8 cellular contexts compared by ENCODE assay signal in the genomic region with DNA sequence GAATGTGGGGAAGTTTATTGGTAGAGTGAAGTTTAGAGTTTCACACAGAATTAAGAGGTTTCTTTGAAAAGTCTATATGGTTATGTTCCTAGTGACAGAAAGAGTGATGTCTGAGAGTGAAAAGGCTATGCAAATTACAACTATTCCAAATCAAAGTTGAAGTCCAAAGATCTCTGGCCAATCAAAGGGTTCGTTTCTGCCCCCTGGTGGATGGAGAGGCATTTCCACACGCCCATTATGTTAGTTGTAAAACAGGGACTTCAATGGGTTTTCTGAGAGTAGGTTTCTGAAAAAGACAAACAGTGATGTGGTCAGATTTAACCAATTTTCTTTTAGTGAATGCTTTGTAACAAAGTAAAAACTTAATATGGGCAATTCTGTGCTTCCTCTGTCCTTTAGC.
DNase-seq lines count a peak whose midpoint lies in the region; ATAC-seq and TF ChIP-seq lines count a peak whose summit lies in the region.

No MANE protein-coding gene starts in this region.

- no peaks in the 10 kb centered on the region for H3K9me3 ChIP-seq in CD8-positive, alpha-beta T cell (ENCODE audit: low read length)

- peak; percentile 68 for ATAC-seq in GM21367 (IDR thresholded peaks at IDR 0.05; ENCODE audit: unreplicated experiment)
- no peak for ATAC-seq in CD8-positive, alpha-beta T cell
- no peak for ATAC-seq in GM21423 (IDR thresholded peaks at IDR 0.05; ENCODE audit: unreplicated experiment)

- H3K9me3 Mint-ChIP-seq in CD8-positive, alpha-beta T cell = no peaks in the 10 kb centered on the region

- peaks cover 5% of the 10 kb centered on the region for H3K27me3 Mint-ChIP-seq in CD8-positive, alpha-beta T cell (ENCODE audit: low read depth)

- no peaks in the 10 kb centered on the region for H3K36me3 Mint-ChIP-seq in CD8-positive, alpha-beta T cell

- H3K4me1 Mint-ChIP-seq in CD8-positive, alpha-beta T cell (ENCODE audit: low read depth) = no peaks in the 10 kb centered on the region

- no peaks in the 10 kb centered on the region for H3K27me3 ChIP-seq in CD8-positive, alpha-beta T cell (ENCODE audit: insufficient read depth, low read length)

- TF ChIP-seq CTCF in fibroblast of mammary gland (conservative IDR thresholded peaks at IDR 0.05; ENCODE audit: control insufficient read depth, insufficient read depth, low read depth, low read length) = peak; percentile 50
- no peak for TF ChIP-seq CTCF in CD8-positive, alpha-beta T cell (IDR thresholded peaks at IDR 0.05)

- H3K4me1 ChIP-seq in CD8-positive, alpha-beta T cell (ENCODE audit: insufficient read depth, low read length) = no peaks in the 10 kb centered on the region

- POLR2A ChIA-PET in CD8-positive, alpha-beta T cell (lab: Charles Lee) = no interaction called here

- H3K27ac ChIP-seq in CD8-positive, alpha-beta T cell (ENCODE audit: low read depth, low read length) = no peak overlapping the region

- CTCF ChIA-PET in CD8-positive, alpha-beta T cell (lab: Charles Lee) = no interaction called here

- H3K36me3 ChIP-seq in CD8-positive, alpha-beta T cell (ENCODE audit: insufficient read depth, low read length) = no peaks in the 10 kb centered on the region

- H3K27ac Mint-ChIP-seq in CD8-positive, alpha-beta T cell = no peak overlapping the region

- DNase-seq in NCI-H82 (lab: John Stamatoyannopoulos, UW) = peak; percentile 48
- no peak for DNase-seq in NCI-H82 treated with DMSO at 0.1 percent for 48 hours (lab: John Stamatoyannopoulos, UW; ENCODE audit: unreplicated experiment)
- peak; percentile 35 to 83 for DNase-seq in NCI-H526 (lab: John Stamatoyannopoulos, UW)
- peak; percentile 12 for DNase-seq in fibroblast of mammary gland (ENCODE audit: low read depth)
- peak; percentile 91 for DNase-seq in superior temporal gyrus (ENCODE audit: extremely low spot score)
- DNase-seq in CD8-positive, alpha-beta T cell = no peak

- H3K4me3 ChIP-seq in fibroblast of mammary gland (ENCODE audit: control insufficient read depth, low read depth, low read length) = no peak overlapping the region
- H3K4me3 ChIP-seq in CD8-positive, alpha-beta T cell (ENCODE audit: low read depth, low read length) = no peak overlapping the region

- intact Hi-C loops in CD8-positive, alpha-beta T cell (cut with DNase I, micrococcal nuclease) = no loop called here

- no peak overlapping the region for H3K4me3 Mint-ChIP-seq in CD8-positive, alpha-beta T cell

Comparison
In these comparisons a context has a peak if more than half of its experiments do, and no peak if none do; other contexts are left out.
1. DNase-seq: peak in NCI-H82 (single experiment), NCI-H526 (2 of 2), fibroblast of mammary gland (single experiment) and superior temporal gyrus (single experiment); none in NCI-H82 treated with DMSO at 0.1 percent for 48 hours (single experiment) and CD8-positive, alpha-beta T cell (0 of 7).